In genomic region chrX:154372612-154373022, GRCh38 we compare ENCODE assay signal across 2 cellular contexts.
TF ChIP-seq lines count a peak whose summit lies in the region.

No MANE protein-coding gene starts in this region.

TF ChIP-seq in GM12891, 5 proteins besides CTCF, POLR2A, EP300 and RAD21:
- TF ChIP-seq POU2F2 (IDR thresholded peaks at IDR 0.05; ENCODE audit: low read depth, low read length), result no peak
- TF ChIP-seq SPI1 (IDR thresholded peaks at IDR 0.05; ENCODE audit: low read depth, low read length), result no peak
- TF ChIP-seq TAF1 (IDR thresholded peaks at IDR 0.05; ENCODE audit: low read depth, low read length), result no peak
- no peak for TF ChIP-seq POLR2AphosphoS5 (IDR thresholded peaks at IDR 0.05; ENCODE audit: low read depth, low read length)
- no peak for TF ChIP-seq PAX5 (IDR thresholded peaks at IDR 0.05; ENCODE audit: insufficient read depth, low read length, severe bottlenecking)

TF ChIP-seq in H1, 55 proteins besides CTCF, POLR2A, EP300 and RAD21:
- TF ChIP-seq CHD2 (IDR thresholded peaks at IDR 0.05; ENCODE audit: low read length), result no peak
- TF ChIP-seq SRF (IDR thresholded peaks at IDR 0.05; ENCODE audit: low read depth, low read length), result peak; percentile 52
- 0 out of 2 replicates have a peak, but pooled peaks have one; percentile 25 for TF ChIP-seq MAX (IDR thresholded peaks at IDR 0.05)
